In genomic region chr1:228226956-228227791, GRCh38 we compare ENCODE assay signal across 8 cellular contexts. TPM values are rescaled to one million over a fixed set of nuclear protein-coding genes. Genes with fewer than 3 reads are reported as not detected.
A peak's percentile ranks its signal among the peaks of the same experiment; 100 is the strongest.
DNase-seq lines count a peak whose midpoint lies in the region; ATAC-seq and TF ChIP-seq lines count a peak whose summit lies in the region.

No MANE protein-coding gene starts in this region.

- no peaks in the 10 kb centered on the region for H4K20me1 ChIP-seq in GM23248 (ENCODE audit: insufficient read depth)

- no peak overlapping the region for H2BK12ac ChIP-seq in neuronal stem cell (ENCODE audit: low read length)

- H3K27me3 Mint-ChIP-seq in endothelial cell (ENCODE audit: unreplicated experiment) = peaks cover 3% of the 10 kb centered on the region

- H3K4me3 Mint-ChIP-seq in endothelial cell (ENCODE audit: unreplicated experiment) = no peak overlapping the region

- H3K18ac ChIP-seq in neuronal stem cell (ENCODE audit: low read length) = no peak overlapping the region

- no peaks in the 10 kb centered on the region for H3K27me3 ChIP-seq in GM23248 (replicated peaks; ENCODE audit: insufficient read depth)
- no peaks in the 10 kb centered on the region for H3K27me3 ChIP-seq in neuronal stem cell (ENCODE audit: control insufficient read depth in 3 of 3, insufficient read depth in 3 of 3, low read depth in 1 of 3, low read length in 3 of 3)

- H3K4me1 Mint-ChIP-seq in endothelial cell (ENCODE audit: unreplicated experiment) = no peaks in the 10 kb centered on the region

- H3K36me3 Mint-ChIP-seq in endothelial cell (ENCODE audit: low read depth, unreplicated experiment) = peaks cover 32% of the 10 kb centered on the region

- H2BK15ac ChIP-seq in neuronal stem cell (ENCODE audit: low read length) = no peak overlapping the region

- DNase-seq in GM23248 = peak; percentile 52
- DNase-seq in NOMO-1 treated with DMSO at 0.1 percent for 48 hours (lab: John Stamatoyannopoulos, UW; ENCODE audit: unreplicated experiment) = peak; percentile 67
- DNase-seq in endothelial cell (ENCODE audit: low spot score) = no peak
- DNase-seq in neuronal stem cell (ENCODE audit: low spot score) = no peak
- no peak for DNase-seq in DMS53 (lab: John Stamatoyannopoulos, UW)
- DNase-seq in GF-D8 (lab: John Stamatoyannopoulos, UW) = no peak
- DNase-seq in NCI-H2171 treated with DMSO at 0.1 percent for 48 hours (lab: John Stamatoyannopoulos, UW) = no peak

- no peaks in the 10 kb centered on the region for H3K79me2 ChIP-seq in GM23248 (ENCODE audit: insufficient read depth)

- H4K8ac ChIP-seq in neuronal stem cell (ENCODE audit: low read depth, low read length) = no peak overlapping the region

- H3K4me3 ChIP-seq in GM23248 (no peak overlapping the region), neuronal stem cell (ENCODE audit: low read length in 2 of 2) (peak overlapping the region in 1 of 2 donors; percentile 61)

- 40 to 41% methylated on average over 10 of the region's 10 CpGs for WGBS in GM23248 (ENCODE audit: low coverage in 1 of 2, low lambda C conversion rate in 2 of 2, missing lambda C conversion rate in 2 of 2), 2 experiments
- no CpG with 5 or more reads among the region's 10 CpGs for WGBS in neuronal stem cell (ENCODE audit: extremely low coverage in 2 of 2, insufficient read length in 2 of 2, insufficient replicate concordance in 1 of 2), 2 donors

- no peaks in the 10 kb centered on the region for H3K79me1 ChIP-seq in neuronal stem cell (ENCODE audit: low read depth, low read length)

- in situ Hi-C loops in GM23248 (cut with MboI) = no loop called here

- H2AFZ ChIP-seq in GM23248 (no peak overlapping the region), neuronal stem cell (ENCODE audit: low read length) (peak overlapping the region; percentile 31)

- H3K27ac ChIP-seq in GM23248 = no peak overlapping the region
- H3K27ac ChIP-seq in neuronal stem cell (replicated peaks; ENCODE audit: low read length) = no peak overlapping the region

- no peak overlapping the region for H3K9ac ChIP-seq in GM23248
- H3K9ac ChIP-seq in neuronal stem cell (ENCODE audit: low read depth, low read length, poor library complexity) = peak overlapping the region; percentile 7

- H3K36me3 ChIP-seq in GM23248 (ENCODE audit: low read depth) (no peaks in the 10 kb centered on the region), neuronal stem cell (replicated peaks in 1 of 2; ENCODE audit: control insufficient read depth in 2 of 2, insufficient read depth in 2 of 2, low read length in 2 of 2) (peaks cover 0 to 25% of the 10 kb centered on the region in 2 donors)

- H2BK120ac ChIP-seq in neuronal stem cell (ENCODE audit: low read depth, low read length) = no peak overlapping the region

- no peaks in the 10 kb centered on the region for H3K9me2 ChIP-seq in GM23248 (ENCODE audit: insufficient read depth)

- H2BK5ac ChIP-seq in neuronal stem cell (ENCODE audit: low read length) = no peak overlapping the region

- H3K4me1 ChIP-seq in GM23248 (ENCODE audit: insufficient read depth) (peaks cover 21% of the 10 kb centered on the region), neuronal stem cell (ENCODE audit: control insufficient read depth in 2 of 2, insufficient read depth in 1 of 2, low read depth in 1 of 2, low read length in 2 of 2) (no peaks in the 10 kb centered on the region)

- H3K9me3 Mint-ChIP-seq in endothelial cell (ENCODE audit: unreplicated experiment) = no peaks in the 10 kb centered on the region

- H3K4ac ChIP-seq in neuronal stem cell (ENCODE audit: low read length) = no peak overlapping the region

- peak overlapping the region; percentile 52 for H3K23ac ChIP-seq in neuronal stem cell (ENCODE audit: low read depth, low read length, poor library complexity)

- peak; percentile 27 for TF ChIP-seq CTCF in endothelial cell (IDR thresholded peaks at IDR 0.05; ENCODE audit: unreplicated experiment)

- no peak overlapping the region for H3K27ac Mint-ChIP-seq in endothelial cell (ENCODE audit: unreplicated experiment)

- H4K91ac ChIP-seq in neuronal stem cell (ENCODE audit: low read depth, low read length, poor library complexity) = no peak overlapping the region

- no peak for ATAC-seq in HG03469 (IDR thresholded peaks at IDR 0.05; ENCODE audit: unreplicated experiment)

- H3F3A ChIP-seq in GM23248 (ENCODE audit: insufficient read depth) = peaks cover 14% of the 10 kb centered on the region

- H3K14ac ChIP-seq in neuronal stem cell (ENCODE audit: low read length) = no peak overlapping the region

- H3K9me3 ChIP-seq in GM23248 (ENCODE audit: low read depth) (no peaks in the 10 kb centered on the region), neuronal stem cell (replicated peaks in 1 of 2; ENCODE audit: control insufficient read depth in 2 of 2, insufficient read depth in 1 of 2, low read depth in 1 of 2, low read length in 2 of 2) (peaks cover 0 to 3% of the 10 kb centered on the region in 2 donors)

- no peak overlapping the region for H3K4me2 ChIP-seq in GM23248 (ENCODE audit: unreplicated experiment)
- H3K4me2 ChIP-seq in neuronal stem cell (ENCODE audit: insufficient read depth, low read length, poor library complexity, severe bottlenecking) = no peak overlapping the region

- H2AK5ac ChIP-seq in neuronal stem cell (ENCODE audit: low read depth, low read length) = no peak overlapping the region

RNA-seq across cellular contexts. Expression of gene OBSCN, which starts 19.3 kb away (rescaled TPM):
- total RNA-seq in GM23248 (2014; rRNA removed; shearing (Covaris generic)) = 3.0 and 5.2 TPM in 2 replicates
- 1.1 and 1.3 TPM in 2 replicates for polyA plus RNA-seq in GM23248 (2016; fragmentation: Nextera tagmentation; extraction: Ambion mirVana)
- total RNA-seq in endothelial cell (ENCODE audit: unreplicated experiment) = 16.9 TPM
- 7.3 TPM for polyA plus RNA-seq in neuronal stem cell (2013, experiment 1 of 2)
- 7.9 TPM for polyA plus RNA-seq in neuronal stem cell (2013, experiment 2 of 2)

Comparison
In these comparisons a context has a peak if more than half of its experiments do, and no peak if none do; other contexts are left out.
1. DNase-seq: peak in GM23248 (single experiment) and NOMO-1 treated with DMSO at 0.1 percent for 48 hours (single experiment); none in endothelial cell (single experiment), neuronal stem cell (single experiment), DMS53 (single experiment), GF-D8 (single experiment) and NCI-H2171 treated with DMSO at 0.1 percent for 48 hours (single experiment).